ENCODE assay signal across 1 cellular context in the genomic region with DNA sequence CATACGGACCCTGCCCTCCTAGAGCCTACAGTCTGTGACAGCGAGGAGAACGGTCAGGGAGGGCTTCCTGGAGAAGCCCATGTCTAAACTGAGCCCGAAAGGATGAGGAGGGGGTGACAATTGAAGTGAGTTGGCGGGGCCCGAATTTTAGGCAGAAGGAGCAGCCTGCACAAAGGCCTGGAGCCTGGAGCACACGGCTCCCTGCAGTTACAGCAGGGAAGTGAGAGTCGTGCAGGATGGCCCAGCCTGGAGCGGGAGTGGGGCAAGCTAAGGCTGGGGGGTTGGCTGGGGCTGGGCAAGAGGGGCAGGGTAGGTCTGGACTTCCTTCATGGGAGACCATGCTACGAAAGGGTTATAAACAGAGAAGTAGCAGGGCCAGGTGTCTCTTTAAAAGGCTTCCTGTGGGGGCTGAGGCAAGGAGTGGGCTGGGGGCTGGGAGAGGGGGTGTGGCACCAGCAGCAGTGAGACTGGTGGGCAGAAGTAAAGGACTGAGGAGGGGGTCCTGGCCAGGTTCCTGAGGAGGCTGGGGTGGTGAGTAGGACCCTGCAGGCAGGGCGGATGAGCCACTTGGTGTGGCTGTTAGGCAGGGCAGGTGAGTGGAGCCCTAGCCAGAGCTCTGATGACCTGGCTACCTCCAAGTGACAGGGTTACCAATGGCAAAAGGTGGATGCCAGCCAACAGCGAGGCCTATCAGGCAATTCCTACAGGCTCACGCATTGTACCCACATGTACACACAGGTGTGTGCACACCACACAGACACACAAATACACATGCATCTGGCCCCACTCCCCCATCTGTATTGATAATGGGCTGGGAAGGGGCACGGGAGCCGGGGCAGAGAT.
TF ChIP-seq lines count a peak whose summit lies in the region.

No MANE protein-coding gene starts in this region.

TF ChIP-seq in IMR-90, 13 proteins besides CTCF, POLR2A, EP300 and RAD21:
- TF ChIP-seq MXI1 (IDR thresholded peaks at IDR 0.05; ENCODE audit: borderline replicate concordance, low read depth, low read length): no peak
